ENCODE assay signal across 8 cellular contexts in the genomic region with DNA sequence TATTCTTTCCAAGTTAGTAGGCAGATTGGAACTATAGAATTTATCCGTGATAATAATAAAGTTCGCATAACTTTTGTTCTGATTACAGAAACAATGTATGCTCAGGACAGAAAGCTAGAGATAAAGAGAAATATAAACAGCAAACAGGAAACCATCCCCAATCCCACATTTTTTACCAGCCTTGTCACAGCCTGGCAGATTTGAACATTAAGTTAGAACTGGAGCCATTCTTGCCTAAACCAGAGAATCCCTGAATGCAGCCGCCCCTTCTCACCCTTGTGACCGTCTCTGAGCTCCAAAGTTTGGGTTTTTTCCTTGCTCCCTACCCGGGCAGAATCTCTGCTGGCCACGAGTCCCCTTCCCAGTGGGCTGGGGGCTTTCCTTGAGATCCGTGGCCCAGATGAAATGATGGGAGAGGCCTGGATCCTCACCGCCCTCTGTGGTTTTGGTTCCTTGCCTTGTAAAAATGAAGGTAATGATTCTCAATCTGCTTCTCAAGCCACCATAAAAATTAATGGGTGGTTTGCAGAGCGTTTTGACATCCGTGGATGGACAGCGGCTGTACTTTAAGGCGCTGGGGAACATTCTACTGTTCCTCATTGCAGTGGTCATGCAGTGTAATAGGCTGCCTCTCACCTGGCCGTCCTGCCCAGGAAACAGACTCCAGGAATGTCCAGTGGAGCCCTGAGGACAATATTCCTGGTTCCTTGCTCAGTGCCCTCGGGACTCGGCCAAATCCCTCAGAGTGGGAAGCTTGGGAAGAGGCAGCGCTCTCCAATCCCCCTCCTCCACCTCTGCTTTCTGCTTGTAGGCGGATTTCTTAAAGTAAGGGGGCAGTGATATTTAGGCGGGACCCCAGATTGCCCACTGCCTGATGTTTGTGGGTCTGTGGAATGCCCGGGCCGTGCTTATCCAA. TPM values are rescaled to one million over a fixed set of nuclear protein-coding genes. Genes with fewer than 3 reads are reported as not detected.
A peak's percentile ranks its signal among the peaks of the same experiment; 100 is the strongest.
DNase-seq lines count a peak whose midpoint lies in the region; TF ChIP-seq lines count a peak whose summit lies in the region.

No MANE protein-coding gene starts in this region.

- H3K4me1 ChIP-seq in mucosa of rectum (ENCODE audit: control insufficient read depth in 2 of 2, insufficient read depth in 2 of 2, low read length in 2 of 2): peaks cover 26 to 34% of the 10 kb centered on the region in 2 donors

- peak overlapping the region; percentile 71 to 75 for H3K4me3 ChIP-seq in mucosa of rectum (ENCODE audit: low read length in 2 of 2)

- H3K9ac ChIP-seq in mucosa of rectum (ENCODE audit: low read depth in 1 of 2, low read length in 2 of 2): peak overlapping the region; percentile 49 to 77

- DNase-seq in A172 (ENCODE audit: low spot score): peak; percentile 40
- DNase-seq in HT1080 (ENCODE audit: low read depth): peak; percentile 15
- peak; percentile 48 for DNase-seq in dermis blood vessel endothelial cell
- no peak for DNase-seq in SHP77 (lab: John Stamatoyannopoulos, UW)
- no peak for DNase-seq in GM20000 (ENCODE audit: low spot score)
- no peak for DNase-seq in GM19240 (ENCODE audit: insufficient read length, low spot score)
- DNase-seq in stimulated activated CD4-positive, alpha-beta T cell treated with anti-CD3 and anti-CD28 coated beads, Interleukin-4, amount 100 ng/mL, for 4 hours: no peak

- H3K9me3 ChIP-seq in mucosa of rectum (ENCODE audit: control insufficient read depth in 2 of 2, low read length in 2 of 2): no peaks in the 10 kb centered on the region

- peak overlapping the region; percentile 56 to 66 for H3K27ac ChIP-seq in mucosa of rectum (ENCODE audit: low read depth in 2 of 2, low read length in 2 of 2)

- no peaks in the 10 kb centered on the region for H3K27me3 ChIP-seq in mucosa of rectum (ENCODE audit: control insufficient read depth in 2 of 2, insufficient read depth in 2 of 2, low read length in 2 of 2)

- no peaks in the 10 kb centered on the region for H3K36me3 ChIP-seq in mucosa of rectum (ENCODE audit: control insufficient read depth in 2 of 2, insufficient read depth in 2 of 2, low read length in 2 of 2)

- TF ChIP-seq CTCF in GM20000 (IDR thresholded peaks at IDR 0.05; ENCODE audit: extremely low read depth, missing control alignments): no peak

RNA-seq across cellular contexts. Expression of gene SH3BP4, which starts 1.6 kb away (rescaled TPM):
- 53.3 and 56.4 TPM in 2 replicates for total RNA-seq in A172 (2014; rRNA removed; shearing (Covaris generic))
- total RNA-seq in HT1080 (2014; rRNA removed; shearing (Covaris generic)): 17.3 and 20.2 TPM in 2 replicates
- 21.0 and 23.6 TPM in 2 replicates for polyA plus RNA-seq in HT1080 (2015; cell fraction: cytosol; rRNA removed)
- 16.2 and 16.5 TPM in 2 replicates for polyA plus RNA-seq in HT1080 (2015; cell fraction: nucleus; rRNA removed)
- 35.4 and 42.3 TPM in 2 replicates for total RNA-seq in dermis blood vessel endothelial cell

Comparison
In these comparisons a context has a peak if more than half of its experiments do, and no peak if none do; other contexts are left out.
1. DNase-seq: peak in A172 (single experiment), HT1080 (single experiment) and dermis blood vessel endothelial cell (single experiment); none in SHP77 (0 of 2), GM20000 (single experiment), GM19240 (single experiment) and stimulated activated CD4-positive, alpha-beta T cell treated with anti-CD3 and anti-CD28 coated beads, Interleukin-4, amount 100 ng/mL, for 4 hours (0 of 2).